ENCODE assay signal across 28 cellular contexts in genomic region chr4:82694106-82694505, GRCh38.
"Had no signal": no experiment of that assay in that cellular context is flagged by ENCODE, and none has a peak within 500 bp of the region (broad histone marks: within the 10 kb centered on the region; RNA-seq: fewer than 3 reads in every experiment).

No MANE protein-coding gene starts in this region.

- H3K36me3 ChIP-seq: breast epithelium had no signal

- H3K9me3 ChIP-seq: breast epithelium had no signal

- H3K4me1 ChIP-seq: breast epithelium had no signal

- H3K36me3 Mint-ChIP-seq: activated naive CD4-positive, alpha-beta T cell treated with anti-CD3 and anti-CD28 coated beads, Interleukin-2, amount 10 ng/mL, durations not matched to agents 7 days and 5 days; activated naive CD8-positive, alpha-beta T cell treated with anti-CD3 and anti-CD28 coated beads, Interleukin-2, amount 10 ng/mL, durations not matched to agents 7 days and 5 days; IgD-negative memory B cell; T-cell had no signal

- H3K9me3 Mint-ChIP-seq: activated CD4-positive, alpha-beta memory T cell treated with anti-CD3 and anti-CD28 coated beads, Interleukin-2, amount 10 ng/mL, durations not matched to agents 7 days and 5 days; activated CD4-positive, alpha-beta T cell treated with anti-CD3 and anti-CD28 coated beads, Interleukin-2, amount 10 ng/mL, durations not matched to agents 7 days and 5 days; activated naive CD4-positive, alpha-beta T cell treated with anti-CD3 and anti-CD28 coated beads, Interleukin-2, amount 10 ng/mL, durations not matched to agents 7 days and 5 days; activated naive CD8-positive, alpha-beta T cell treated with anti-CD3 and anti-CD28 coated beads, Interleukin-2, amount 10 ng/mL, durations not matched to agents 7 days and 5 days; activated T-cell treated with anti-CD3 and anti-CD28 coated beads, Interleukin-2, amount 50 U/mL, for 72 hours; activated T-helper 2 cell treated with anti-CD3 and anti-CD28 coated beads, Interferon-gamma antibody, Interleukin-2, Interleukin-4, amounts not matched to agents 10 μg/mL and 5 μg/mL and 100 μg/mL, durations not matched to agents 14 hours and 24 hours and 36 hours; IgD-negative memory B cell; T-cell had no signal

- H3K27me3 Mint-ChIP-seq: activated CD4-positive, alpha-beta T cell treated with anti-CD3 and anti-CD28 coated beads, Interleukin-2, amount 10 ng/mL, durations not matched to agents 7 days and 5 days had no signal

- H3K27ac Mint-ChIP-seq: activated CD4-positive, alpha-beta memory T cell treated with anti-CD3 and anti-CD28 coated beads, Interleukin-2, amount 10 ng/mL, durations not matched to agents 7 days and 5 days; activated CD4-positive, alpha-beta T cell treated with anti-CD3 and anti-CD28 coated beads, Interleukin-2, amount 10 ng/mL, durations not matched to agents 7 days and 5 days; activated naive CD4-positive, alpha-beta T cell treated with anti-CD3 and anti-CD28 coated beads, Interleukin-2, amount 10 ng/mL, durations not matched to agents 7 days and 5 days; activated naive CD8-positive, alpha-beta T cell treated with anti-CD3 and anti-CD28 coated beads, Interleukin-2, amount 10 ng/mL, durations not matched to agents 7 days and 5 days; activated T-cell treated with anti-CD3 and anti-CD28 coated beads, Interleukin-2, amount 50 U/mL, for 72 hours; activated T-helper 2 cell treated with anti-CD3 and anti-CD28 coated beads, Interferon-gamma antibody, Interleukin-2, Interleukin-4, amounts not matched to agents 10 μg/mL and 5 μg/mL and 100 μg/mL, durations not matched to agents 14 hours and 24 hours and 36 hours; IgD-negative memory B cell; T-cell had no signal

- H3K4me3 Mint-ChIP-seq: activated CD4-positive, alpha-beta memory T cell treated with anti-CD3 and anti-CD28 coated beads, Interleukin-2, amount 10 ng/mL, durations not matched to agents 7 days and 5 days; activated CD4-positive, alpha-beta T cell treated with anti-CD3 and anti-CD28 coated beads, Interleukin-2, amount 10 ng/mL, durations not matched to agents 7 days and 5 days; activated naive CD4-positive, alpha-beta T cell treated with anti-CD3 and anti-CD28 coated beads, Interleukin-2, amount 10 ng/mL, durations not matched to agents 7 days and 5 days; activated naive CD8-positive, alpha-beta T cell treated with anti-CD3 and anti-CD28 coated beads, Interleukin-2, amount 10 ng/mL, durations not matched to agents 7 days and 5 days; activated T-cell treated with anti-CD3 and anti-CD28 coated beads, Interleukin-2, amount 50 U/mL, for 72 hours; IgD-negative memory B cell; T-cell had no signal

- H3K27ac ChIP-seq: breast epithelium, SK-N-MC, VCaP had no signal

- H3K27me3 ChIP-seq: breast epithelium had no signal

- FAIRE-seq: TTC549 had no signal

- H3K4me3 ChIP-seq: breast epithelium, SK-N-MC had no signal

- DNase-seq: activated CD4-positive, alpha-beta memory T cell treated with anti-CD3 and anti-CD28 coated beads, Interleukin-2, amount 10 ng/mL, durations not matched to agents 7 days and 5 days; activated CD4-positive, alpha-beta T cell treated with anti-CD3 and anti-CD28 coated beads, Interleukin-2, amount 10 ng/mL, durations not matched to agents 7 days and 5 days; activated CD4-positive, CD25-positive, alpha-beta regulatory T cell; activated CD8-positive, alpha-beta memory T cell treated with anti-CD3 and anti-CD28 coated beads, Interleukin-2, amount 50 U/mL, for 4 hours; activated gamma-delta T cell treated with Interleukin-2 at 50 U/mL for 16 hours; activated naive CD4-positive, alpha-beta T cell treated with anti-CD3 and anti-CD28 coated beads, Interleukin-2, amount 10 ng/mL, durations not matched to agents 7 days and 5 days; activated naive CD8-positive, alpha-beta T cell treated with anti-CD3 and anti-CD28 coated beads, Interleukin-2, amount 10 ng/mL, durations not matched to agents 7 days and 5 days; activated T-cell treated with anti-CD3 and anti-CD28 coated beads, Interleukin-2, amount 50 U/mL, for 72 hours; aorta; KG1; NCI-H1092; NCI-H1417; NCI-H1694; NCI-H2081; NCI-H524 treated with DMSO at 0.1 percent for 48 hours; NCI-H774; NK-92 treated with Interleukin-12 subunit alpha and Interleukin-12 subunit beta, amount 100 ng/mL, for 24 hours; OCI-M1; RPMI8226; T-cell; T-helper 2 cell; T1000 had no signal

- H3K4me1 Mint-ChIP-seq: activated CD4-positive, alpha-beta memory T cell treated with anti-CD3 and anti-CD28 coated beads, Interleukin-2, amount 10 ng/mL, durations not matched to agents 7 days and 5 days; activated CD4-positive, alpha-beta T cell treated with anti-CD3 and anti-CD28 coated beads, Interleukin-2, amount 10 ng/mL, durations not matched to agents 7 days and 5 days; activated naive CD4-positive, alpha-beta T cell treated with anti-CD3 and anti-CD28 coated beads, Interleukin-2, amount 10 ng/mL, durations not matched to agents 7 days and 5 days; activated naive CD8-positive, alpha-beta T cell treated with anti-CD3 and anti-CD28 coated beads, Interleukin-2, amount 10 ng/mL, durations not matched to agents 7 days and 5 days; IgD-negative memory B cell; T-cell had no signal
